Comparison of ENCODE assay signal across 8 cellular contexts in the genomic region with DNA sequence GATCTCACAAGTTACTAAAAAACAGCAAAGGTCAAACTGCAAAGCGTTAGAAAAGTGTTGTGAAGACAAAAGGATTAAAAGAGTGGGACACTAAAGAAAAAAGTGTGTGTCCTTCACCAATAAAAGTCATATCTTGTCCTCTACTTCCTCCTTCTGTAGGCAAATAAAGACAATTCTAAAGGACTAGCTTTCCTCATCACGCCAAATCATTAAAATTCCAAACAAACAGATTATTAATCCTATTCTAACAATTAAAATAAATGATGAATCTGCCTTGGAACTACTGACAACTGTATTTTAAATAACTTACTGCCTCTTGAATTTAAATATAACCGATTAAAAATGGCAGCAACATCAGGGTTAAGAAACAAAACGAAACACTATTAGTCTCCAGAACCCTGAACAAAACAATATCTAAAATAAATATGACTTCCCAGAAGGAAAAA. TPM values are rescaled to one million over a fixed set of nuclear protein-coding genes. Genes with fewer than 3 reads are reported as not detected.
DNase-seq lines count a peak whose midpoint lies in the region; ATAC-seq and TF ChIP-seq lines count a peak whose summit lies in the region.
"Not testable (repeated sequence)": the region's sequence is repeated elsewhere in the genome, so short reads cannot be mapped to it uniquely, and the experiment has no call there.

No MANE protein-coding gene starts in this region.

- peak overlapping the region; percentile 72 for H3K4me3 ChIP-seq in AG04449 (ENCODE audit: low read depth, low read length)
- H3K4me3 ChIP-seq in OCI-LY3 (ENCODE audit: low read length): peak overlapping the region; percentile 80
- H3K4me3 ChIP-seq in mononuclear cell (ENCODE audit: low read length): peak overlapping the region; percentile 91
- H3K4me3 ChIP-seq in skeletal muscle satellite cell (ENCODE audit: low read length): peak overlapping the region; percentile 86

- peak overlapping the region; percentile 46 for H3K27ac ChIP-seq in H9 (ENCODE audit: insufficient read length, low read depth, low read length)
- peak overlapping the region; percentile 92 for H3K27ac ChIP-seq in OCI-LY3 (ENCODE audit: low read length)

- not testable (repeated sequence) for H3K27me3 ChIP-seq in H9 (ENCODE audit: insufficient read depth, low read length); OCI-LY3 (ENCODE audit: low read depth, low read length); mononuclear cell (ENCODE audit: insufficient read depth, low read length); skeletal muscle satellite cell (ENCODE audit: control insufficient read depth, insufficient read depth, low read length)

- peak overlapping the region; percentile 35 to 100 (median 99) for H3K27ac Mint-ChIP-seq in H9
- peak overlapping the region; percentile 95 for H3K27ac Mint-ChIP-seq in activated CD8-positive, alpha-beta T cell treated with anti-CD3 and anti-CD28 coated beads, Interleukin-2, amount 10 ng/mL, durations not matched to agents 7 days and 5 days
- peak overlapping the region; percentile 79 for H3K27ac Mint-ChIP-seq in central memory CD8-positive, alpha-beta T cell (ENCODE audit: low read depth)

- not testable (repeated sequence) for H2BK15ac ChIP-seq in H9 (ENCODE audit: low read depth, low read length)

- not testable (repeated sequence) for H3K9me3 Mint-ChIP-seq in H9; activated CD8-positive, alpha-beta T cell treated with anti-CD3 and anti-CD28 coated beads, Interleukin-2, amount 10 ng/mL, durations not matched to agents 7 days and 5 days (ENCODE audit: insufficient read depth); central memory CD8-positive, alpha-beta T cell

- H3K27me3 Mint-ChIP-seq in H9 (ENCODE audit: low read depth); activated CD8-positive, alpha-beta T cell treated with anti-CD3 and anti-CD28 coated beads, Interleukin-2, amount 10 ng/mL, durations not matched to agents 7 days and 5 days (ENCODE audit: low read depth); central memory CD8-positive, alpha-beta T cell: not testable (repeated sequence)

- H3K36me3 Mint-ChIP-seq in H9 (ENCODE audit: insufficient read depth in 1 of 3, low read depth in 3 of 3): not testable (repeated sequence)
- H3K36me3 Mint-ChIP-seq in activated CD8-positive, alpha-beta T cell treated with anti-CD3 and anti-CD28 coated beads, Interleukin-2, amount 10 ng/mL, durations not matched to agents 7 days and 5 days (ENCODE audit: low read depth): peaks cover 53% of the 10 kb centered on the region
- H3K36me3 Mint-ChIP-seq in central memory CD8-positive, alpha-beta T cell (ENCODE audit: insufficient read depth): peaks cover 16% of the 10 kb centered on the region

- not testable (repeated sequence) for H4K20me1 ChIP-seq in H9 (ENCODE audit: control insufficient read depth, insufficient read depth, insufficient read length)
- peaks cover 11% of the 10 kb centered on the region; the same call in 1 of the 2 replicates for H4K20me1 ChIP-seq in OCI-LY3 (ENCODE audit: insufficient read depth, low read length)

- CTCF ChIA-PET in AG04449 (lab: Yijun Ruan, JAX): interaction anchor here (0.7 kb wide), 1 partner anchor 325 kb away, joined by 3 read pairs; no protein-coding TSS in a partner anchor
- CTCF ChIA-PET in activated CD8-positive, alpha-beta T cell treated with anti-CD3 and anti-CD28 coated beads, Interleukin-2, amount 10 ng/mL, durations not matched to agents 7 days and 5 days (lab: Charles Lee): interaction anchor here (0.7 to 1.6 kb wide), 5 partner anchors 9 to 115 kb away, joined by 3 to 4 read pairs (median 3); no protein-coding TSS in a partner anchor

- not testable (repeated sequence) for H2AK5ac ChIP-seq in H9 (ENCODE audit: insufficient read length, low read length)

- peaks cover 50 to 55% of the 10 kb centered on the region in 2 experiments for H3K4me1 Mint-ChIP-seq in H9
- peaks cover 31% of the 10 kb centered on the region for H3K4me1 Mint-ChIP-seq in activated CD8-positive, alpha-beta T cell treated with anti-CD3 and anti-CD28 coated beads, Interleukin-2, amount 10 ng/mL, durations not matched to agents 7 days and 5 days (ENCODE audit: low read depth)
- H3K4me1 Mint-ChIP-seq in central memory CD8-positive, alpha-beta T cell: peaks cover 34% of the 10 kb centered on the region

- not testable (repeated sequence) for H2BK20ac ChIP-seq in H9 (ENCODE audit: low read depth, low read length, poor library complexity, severe bottlenecking)

- not testable (repeated sequence) for H2BK12ac ChIP-seq in H9 (ENCODE audit: insufficient read length, low read depth, low read length)

- not testable (repeated sequence) for ATAC-seq in activated CD8-positive, alpha-beta T cell treated with anti-CD3 and anti-CD28 coated beads, Interleukin-2, amount 10 ng/mL, durations not matched to agents 7 days and 5 days; central memory CD8-positive, alpha-beta T cell (replicated peaks; ENCODE audit: extremely low read depth, poor library complexity, severe bottlenecking)

- not testable (repeated sequence) for H2BK5ac ChIP-seq in H9 (ENCODE audit: insufficient read length, low read length)

- not testable (repeated sequence) for H3K56ac ChIP-seq in H9 (ENCODE audit: insufficient read length, low read depth, low read length)

- not testable (repeated sequence) for H3K79me1 ChIP-seq in H9 (ENCODE audit: insufficient read depth, low read depth, low read length, poor library complexity, severe bottlenecking)

- H3K23me2 ChIP-seq in H9 (ENCODE audit: insufficient read length, low read depth, low read length, poor library complexity, severe bottlenecking): not testable (repeated sequence)

- H3K9ac ChIP-seq in H9 (ENCODE audit: extremely low read depth, insufficient read length, low read length) (peak overlapping the region; percentile 62), OCI-LY3 (ENCODE audit: low read length) (peak overlapping the region; percentile 97), skeletal muscle satellite cell (ENCODE audit: low read depth, low read length) (peak overlapping the region; percentile 100)

- H3K4me2 ChIP-seq in H9 (ENCODE audit: insufficient read depth, insufficient read length, low read length) (peak overlapping the region; percentile 65), OCI-LY3 (ENCODE audit: low read length) (peak overlapping the region; percentile 84), skeletal muscle satellite cell (ENCODE audit: low read length) (peak overlapping the region; percentile 96)

- H3K79me2 ChIP-seq in H9 (ENCODE audit: insufficient read depth, low read length) (peaks cover 27% of the 10 kb centered on the region; the same call in 1 of the 2 replicates), OCI-LY3 (ENCODE audit: low read length) (peaks cover 73% of the 10 kb centered on the region)

- H3K4me1 ChIP-seq in H9 (ENCODE audit: insufficient read depth, low read length): not testable (repeated sequence)
- H3K4me1 ChIP-seq in OCI-LY3 (ENCODE audit: low read length) (peaks cover 39% of the 10 kb centered on the region), mononuclear cell (ENCODE audit: insufficient read depth, low read length) (peaks cover 32% of the 10 kb centered on the region), skeletal muscle satellite cell (ENCODE audit: control insufficient read depth, insufficient read depth, low read length) (peaks cover 39% of the 10 kb centered on the region)

- H3K36me3 ChIP-seq in OCI-LY3 (replicated peaks; ENCODE audit: low read depth, low read length); skeletal muscle satellite cell (ENCODE audit: insufficient read depth, low read length): not testable (repeated sequence)

- H4K5ac ChIP-seq in H9 (ENCODE audit: insufficient read length, low read depth, low read length): not testable (repeated sequence)

- not testable (repeated sequence) for H3K4ac ChIP-seq in H9 (ENCODE audit: low read depth, low read length)

- peak overlapping the region; percentile 85 to 91 for H3K4me3 Mint-ChIP-seq in H9
- peak overlapping the region; percentile 88 for H3K4me3 Mint-ChIP-seq in activated CD8-positive, alpha-beta T cell treated with anti-CD3 and anti-CD28 coated beads, Interleukin-2, amount 10 ng/mL, durations not matched to agents 7 days and 5 days
- H3K4me3 Mint-ChIP-seq in central memory CD8-positive, alpha-beta T cell: peak overlapping the region; percentile 74

- POLR2A ChIA-PET in AG04449 (lab: Yijun Ruan, JAX): not testable (repeated sequence)
- POLR2A ChIA-PET in activated CD8-positive, alpha-beta T cell treated with anti-CD3 and anti-CD28 coated beads, Interleukin-2, amount 10 ng/mL, durations not matched to agents 7 days and 5 days (lab: Charles Lee): interaction anchor here (0.8 to 6.1 kb wide), 6 partner anchors 10 to 281 kb away, joined by 3 to 56 read pairs (median 8); no protein-coding TSS in a partner anchor

- H3K9me3 ChIP-seq in H9 (ENCODE audit: control insufficient read depth, low read depth, low read length); OCI-LY3 (ENCODE audit: insufficient read depth, low read length); mononuclear cell (ENCODE audit: low read depth, low read length); skeletal muscle satellite cell (replicated peaks; ENCODE audit: low read length): not testable (repeated sequence)

- TF ChIP-seq CTCF in AG04449 (IDR thresholded peaks at IDR 0.05; ENCODE audit: insufficient read depth, low read length, missing control alignments); H9 (conservative IDR thresholded peaks at IDR 0.05); OCI-LY3 (IDR thresholded peaks at IDR 0.05; ENCODE audit: low read depth, low read length): not testable (repeated sequence)

- not testable (repeated sequence) for DNase-seq in AG04449 (ENCODE audit: low read depth, low spot score); H9; activated CD8-positive, alpha-beta T cell treated with anti-CD3 and anti-CD28 coated beads, Interleukin-2, amount 10 ng/mL, durations not matched to agents 7 days and 5 days; central memory CD8-positive, alpha-beta T cell (ENCODE audit: low spot score in 2 of 2)
- DNase-seq in globus pallidus (ENCODE audit: low spot score): peak; percentile 21

- H3K14ac ChIP-seq in H9 (ENCODE audit: insufficient read depth, low read length): not testable (repeated sequence)

- not testable (repeated sequence) for H4K91ac ChIP-seq in H9 (ENCODE audit: insufficient read length, low read depth, low read length)

- H2AFZ ChIP-seq in H9 (ENCODE audit: low read length); OCI-LY3 (ENCODE audit: low read depth, low read length): not testable (repeated sequence)

- not testable (repeated sequence) for H4K8ac ChIP-seq in H9 (replicated peaks; ENCODE audit: insufficient read length, low read depth, low read length)

- not testable (repeated sequence) for H3K18ac ChIP-seq in H9 (ENCODE audit: insufficient read length, low read depth, low read length)

- not testable (repeated sequence) for H3K23ac ChIP-seq in H9 (ENCODE audit: insufficient read length, low read depth, low read length)

- WGBS in H9 (ENCODE audit: extremely low coverage, insufficient read length, low lambda C conversion rate): no CpG with 5 or more reads among the region's 4 CpGs

- not testable (repeated sequence) for H3T11ph ChIP-seq in H9 (ENCODE audit: low read length)

- not testable (repeated sequence) for H2BK120ac ChIP-seq in H9 (ENCODE audit: low read depth, low read length, poor library complexity, severe bottlenecking)

RNA-seq across cellular contexts. Expression of a gene that starts 2.4 kb away (rescaled TPM):
- total RNA-seq in H9 (2021): 79.2 and 82.8 TPM in 2 replicates
- total RNA-seq in activated CD8-positive, alpha-beta T cell treated with anti-CD3 and anti-CD28 coated beads, Interleukin-2, amount 10 ng/mL, durations not matched to agents 7 days and 5 days: 100 to 1,000 TPM; 104 to 113 TPM
- total RNA-seq in mononuclear cell: 65.8 TPM
- 12.2 and 14.9 TPM in 2 replicates for total RNA-seq in skeletal muscle satellite cell (2012; rRNA removed)
